Comparison of ENCODE assay signal across 9 cellular contexts in the genomic region with DNA sequence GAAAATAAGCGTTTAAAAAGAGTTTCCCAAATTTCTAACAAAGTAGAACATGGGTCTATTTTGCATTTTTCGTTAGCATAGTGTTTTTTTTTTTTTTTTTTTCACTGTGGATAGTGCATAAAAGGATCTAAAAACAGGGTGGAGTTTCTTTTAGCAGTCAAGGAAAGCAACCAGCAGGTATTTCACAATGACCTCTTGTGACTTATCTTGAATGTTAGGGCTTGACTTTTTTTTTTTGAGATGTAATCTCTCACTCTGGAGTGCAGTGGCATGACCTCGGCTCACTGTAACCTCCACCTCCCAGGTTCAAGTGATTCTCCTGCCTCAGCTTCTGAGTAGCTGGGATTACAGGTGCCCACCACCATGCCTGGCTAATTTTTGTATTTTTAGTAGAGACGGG. TPM values are rescaled to one million over a fixed set of nuclear protein-coding genes. Genes with fewer than 3 reads are reported as not detected.
"Had no signal": no experiment of that assay in that cellular context is flagged by ENCODE, and none has a peak within 500 bp of the region (broad histone marks: within the 10 kb centered on the region; RNA-seq: fewer than 3 reads in every experiment).

No MANE protein-coding gene starts in this region.

RNA-seq across cellular contexts. Expression of a gene that starts 31.8 kb away (rescaled TPM):
- total RNA-seq: activated CD4-positive, alpha-beta T cell treated with anti-CD3 and anti-CD28 coated beads, Interleukin-2, amount 10 ng/mL, durations not matched to agents 7 days and 5 days; activated T-cell treated with anti-CD3 and anti-CD28 coated beads, Interleukin-2, amount 50 U/mL, for 4 hours; ascending aorta; body of pancreas; bronchial epithelial cell; chondrocyte; LHCN-M2; M059J; SK-MEL-5 had no signal
